ENCODE assay signal across 8 cellular contexts in genomic region chr14:77457115-77457521, GRCh38. TPM values are rescaled to one million over a fixed set of nuclear protein-coding genes. Genes with fewer than 3 reads are reported as not detected.
DNase-seq lines count a peak whose midpoint lies in the region; ATAC-seq lines count a peak whose summit lies in the region.

No MANE protein-coding gene starts in this region.

- peaks cover 44% of the 10 kb centered on the region for H3K4me1 Mint-ChIP-seq in central memory CD8-positive, alpha-beta T cell

- peak; percentile 2 for ATAC-seq in central memory CD8-positive, alpha-beta T cell (replicated peaks; ENCODE audit: extremely low read depth, poor library complexity, severe bottlenecking)
- no peak for ATAC-seq in GM21576 (IDR thresholded peaks at IDR 0.05; ENCODE audit: unreplicated experiment)

- no peaks in the 10 kb centered on the region for H3K9me3 Mint-ChIP-seq in central memory CD8-positive, alpha-beta T cell

- H3K27ac ChIP-seq in muscle layer of duodenum (ENCODE audit: low read length), result peak overlapping the region; percentile 95

- H3K4me3 ChIP-seq in muscle layer of duodenum (ENCODE audit: low read depth in 1 of 2, low read length in 2 of 2), result peak overlapping the region; percentile 97

- peaks cover 19 to 30% of the 10 kb centered on the region in 2 donors for H3K36me3 ChIP-seq in muscle layer of duodenum (ENCODE audit: control insufficient read depth in 1 of 2, insufficient read depth in 2 of 2, low read length in 2 of 2)

- DNase-seq in stimulated activated naive CD4-positive, alpha-beta T cell treated with Interleukin-2 at 50 U/mL for 16 hours (lab: John Stamatoyannopoulos, UW), result peak; percentile 32
- no peak for DNase-seq in stimulated activated naive CD4-positive, alpha-beta T cell (lab: John Stamatoyannopoulos, UW)
- DNase-seq in NCI-H1105 treated with DMSO at 0.1 percent for 48 hours (lab: John Stamatoyannopoulos, UW) (peak; percentile 36), G401 (ENCODE audit: low spot score) (no peak), UCSD-AML1 (lab: John Stamatoyannopoulos, UW; ENCODE audit: unreplicated experiment) (no peak)
- no peak for DNase-seq in central memory CD8-positive, alpha-beta T cell (ENCODE audit: low spot score in 2 of 2)

- H3K27ac Mint-ChIP-seq in central memory CD8-positive, alpha-beta T cell (ENCODE audit: low read depth), result peak overlapping the region; percentile 94

- no peaks in the 10 kb centered on the region for H3K27me3 Mint-ChIP-seq in central memory CD8-positive, alpha-beta T cell

- no peaks in the 10 kb centered on the region for H3K9me3 ChIP-seq in muscle layer of duodenum (ENCODE audit: control insufficient read depth in 1 of 2, low read length in 2 of 2)

- in situ Hi-C loops in G401 (cut with HindIII; ENCODE audit: low sequenced_read_pairs), result loop anchor here (5.0 kb wide), 1 partner anchor 105 kb away; no protein-coding TSS in a partner anchor

- H3K4me3 Mint-ChIP-seq in central memory CD8-positive, alpha-beta T cell, result peak overlapping the region; percentile 98

- H3K4me1 ChIP-seq in muscle layer of duodenum (ENCODE audit: control insufficient read depth in 1 of 2, insufficient read depth in 2 of 2, low read length in 2 of 2), result peaks cover 20 to 26% of the 10 kb centered on the region in 2 donors

- no peaks in the 10 kb centered on the region for H3K27me3 ChIP-seq in muscle layer of duodenum (ENCODE audit: low read depth, low read length)

- peaks cover 49% of the 10 kb centered on the region for H3K36me3 Mint-ChIP-seq in central memory CD8-positive, alpha-beta T cell (ENCODE audit: insufficient read depth)

RNA-seq across cellular contexts. Expression of gene VIPAS39, which starts 0.3 kb away (rescaled TPM):
- total RNA-seq in G401 (2014; rRNA removed; shearing (Covaris generic)), result 29.0 and 30.2 TPM in 2 replicates

RNA-seq across cellular contexts. Expression of gene AHSA1, which starts 0.8 kb away (rescaled TPM):
- total RNA-seq in G401 (2014; rRNA removed; shearing (Covaris generic)), result 141 and 215 TPM in 2 replicates

RNA-seq across cellular contexts. Expression of gene NOXRED1, which starts 33.8 kb away (rescaled TPM):
- total RNA-seq in G401 (2014; rRNA removed; shearing (Covaris generic)), result not detected in 2 replicates

RNA-seq across cellular contexts. Expression of gene ISM2, which starts 41.5 kb away (rescaled TPM):
- total RNA-seq in G401 (2014; rRNA removed; shearing (Covaris generic)), result 0.37 and 0.68 TPM in 2 replicates

Comparison
In these comparisons a context has a peak if more than half of its experiments do, and no peak if none do; other contexts are left out.
1. DNase-seq: peak in stimulated activated naive CD4-positive, alpha-beta T cell treated with Interleukin-2 at 50 U/mL for 16 hours (single experiment) and NCI-H1105 treated with DMSO at 0.1 percent for 48 hours (single experiment); none in stimulated activated naive CD4-positive, alpha-beta T cell (0 of 6), central memory CD8-positive, alpha-beta T cell (0 of 2), G401 (single experiment) and UCSD-AML1 (single experiment).